ENCODE assay signal across 8 cellular contexts in genomic region chr4:80361329-80361900, GRCh38. TPM values are rescaled to one million over a fixed set of nuclear protein-coding genes. Genes with fewer than 3 reads are reported as not detected.
A peak's percentile ranks its signal among the peaks of the same experiment; 100 is the strongest.
DNase-seq lines count a peak whose midpoint lies in the region; ATAC-seq, FAIRE-seq and TF ChIP-seq lines count a peak whose summit lies in the region.

No MANE protein-coding gene starts in this region.

- H3K4me1 Mint-ChIP-seq in stimulated activated memory B cell treated with anti-CD40 and anti-IgM and Interleukin-4, amounts not matched to agents 10 μg/mL and 1 μg/mL and 100 μg/mL, for 72 hours = peaks cover 5% of the 10 kb centered on the region

- intact Hi-C loops in pancreas (cut with DNase I) = loop anchor here in 1 of 3 donors (5.0 kb wide), 1 partner anchor 691 kb away; no protein-coding TSS in a partner anchor

- no peaks in the 10 kb centered on the region for H3K9me3 ChIP-seq in pancreas

- peak; percentile 0 for DNase-seq in NCI-H2029 (lab: John Stamatoyannopoulos, UW)
- DNase-seq in NCI-H2029 treated with DMSO at 0.1 percent for 48 hours (lab: John Stamatoyannopoulos, UW) = no peak
- peak; percentile 20 for DNase-seq in NCI-H2107 treated with DMSO at 0.1 percent for 48 hours (lab: John Stamatoyannopoulos, UW; ENCODE audit: unreplicated experiment)
- DNase-seq in dermis blood vessel endothelial cell = peak; percentile 28
- DNase-seq in pancreas = no peak
- no peak for DNase-seq in mesenteric fat pad (ENCODE audit: low spot score)

- no peak overlapping the region for H3K27ac Mint-ChIP-seq in stimulated activated memory B cell treated with anti-CD40 and anti-IgM and Interleukin-4, amounts not matched to agents 10 μg/mL and 1 μg/mL and 100 μg/mL, for 72 hours

- H3K36me3 ChIP-seq in pancreas = no peaks in the 10 kb centered on the region

- no peaks in the 10 kb centered on the region for H3K9me3 Mint-ChIP-seq in stimulated activated memory B cell treated with anti-CD40 and anti-IgM and Interleukin-4, amounts not matched to agents 10 μg/mL and 1 μg/mL and 100 μg/mL, for 72 hours

- peaks cover 29% of the 10 kb centered on the region for H3K27me3 Mint-ChIP-seq in stimulated activated memory B cell treated with anti-CD40 and anti-IgM and Interleukin-4, amounts not matched to agents 10 μg/mL and 1 μg/mL and 100 μg/mL, for 72 hours

- 48 to 69% methylated on average over 1 of the region's 1 CpG for WGBS in pancreas, 2 donors

- FAIRE-seq in pancreas (lab: Jason Lieb, UNC) = peak; percentile 39

- H3K4me1 ChIP-seq in pancreas = no peaks in the 10 kb centered on the region

- H3K4me3 ChIP-seq in pancreas = no peak overlapping the region

- no peak overlapping the region for H3K27ac ChIP-seq in pancreas

- H3K4me3 Mint-ChIP-seq in stimulated activated memory B cell treated with anti-CD40 and anti-IgM and Interleukin-4, amounts not matched to agents 10 μg/mL and 1 μg/mL and 100 μg/mL, for 72 hours = no peak overlapping the region

- no peak for TF ChIP-seq POLR2A in GM18505 (IDR thresholded peaks at IDR 0.05; ENCODE audit: borderline replicate concordance, extremely low read depth, insufficient read depth, insufficient read length)

- no peaks in the 10 kb centered on the region for H3K36me3 Mint-ChIP-seq in stimulated activated memory B cell treated with anti-CD40 and anti-IgM and Interleukin-4, amounts not matched to agents 10 μg/mL and 1 μg/mL and 100 μg/mL, for 72 hours

- peaks cover 0 to 6% (median 0%) of the 10 kb centered on the region in 4 donors for H3K27me3 ChIP-seq in pancreas

- peak in 1 of 4 donors; percentile 15 for TF ChIP-seq CTCF in pancreas (IDR thresholded peaks at IDR 0.05)

- peak in 1 of 4 donors; percentile 66 for ATAC-seq in pancreas
- no peak for ATAC-seq in stimulated activated memory B cell treated with anti-CD40 and anti-IgM and Interleukin-4, amounts not matched to agents 10 μg/mL and 1 μg/mL and 100 μg/mL, for 72 hours
- no peak for ATAC-seq in GM18505 (IDR thresholded peaks at IDR 0.05; ENCODE audit: unreplicated experiment)

RNA-seq across cellular contexts. Expression of gene CFAP299, which starts 25.9 kb away (rescaled TPM):
- total RNA-seq in dermis blood vessel endothelial cell (0.34 TPM in 1 of 2 replicates, not detected in the other), pancreas (not detected), mesenteric fat pad (not detected)
- polyA plus RNA-seq in pancreas = under 1 TPM in 1 of 2 donors, not detected in 1; 0.14 TPM

Comparison
In these comparisons a context has a peak if more than half of its experiments do, and no peak if none do; other contexts are left out.
1. DNase-seq: peak in NCI-H2029 (single experiment), NCI-H2107 treated with DMSO at 0.1 percent for 48 hours (single experiment) and dermis blood vessel endothelial cell (single experiment); none in NCI-H2029 treated with DMSO at 0.1 percent for 48 hours (single experiment), pancreas (0 of 6) and mesenteric fat pad (single experiment).